ENCODE assay signal across 18 cellular contexts in genomic region chr11:82972103-82972502, GRCh38.
DNase-seq lines count a peak whose midpoint lies in the region; ATAC-seq and TF ChIP-seq lines count a peak whose summit lies in the region.
"Had no signal": no experiment of that assay in that cellular context is flagged by ENCODE, and none has a peak within 500 bp of the region (broad histone marks: within the 10 kb centered on the region; RNA-seq: fewer than 3 reads in every experiment).

No MANE protein-coding gene starts in this region.

- peak overlapping the region; percentile 42 for H3K9ac ChIP-seq in Loucy (ENCODE audit: low read depth, low read length, poor library complexity, severe bottlenecking)

- H3K4me3 Mint-ChIP-seq in activated T-cell treated with anti-CD3 and anti-CD28 coated beads, Interleukin-2, amount 50 U/mL, for 72 hours = peak overlapping the region; percentile 68 to 78
- H3K4me3 Mint-ChIP-seq in activated naive CD8-positive, alpha-beta T cell treated with anti-CD3 and anti-CD28 coated beads, Interleukin-2, amount 10 ng/mL, durations not matched to agents 7 days and 5 days = peak overlapping the region; percentile 83
- peak overlapping the region; percentile 64 for H3K4me3 Mint-ChIP-seq in stimulated activated effector memory CD8-positive, alpha-beta T cell treated with anti-CD3 and anti-CD28 coated beads, Interleukin-12 subunit alpha, Interleukin-12 subunit beta, amount 100 ng/mL, for 72 hours
- H3K4me3 Mint-ChIP-seq: H9 had no signal

- peaks cover 53% of the 10 kb centered on the region for H3K4me1 Mint-ChIP-seq in activated T-cell treated with anti-CD3 and anti-CD28 coated beads, Interleukin-2, amount 50 U/mL, for 72 hours (ENCODE audit: low read depth)
- H3K4me1 Mint-ChIP-seq in activated naive CD8-positive, alpha-beta T cell treated with anti-CD3 and anti-CD28 coated beads, Interleukin-2, amount 10 ng/mL, durations not matched to agents 7 days and 5 days = peaks cover 18% of the 10 kb centered on the region
- H3K4me1 Mint-ChIP-seq in stimulated activated effector memory CD8-positive, alpha-beta T cell treated with anti-CD3 and anti-CD28 coated beads, Interleukin-12 subunit alpha, Interleukin-12 subunit beta, amount 100 ng/mL, for 72 hours = peaks cover 14% of the 10 kb centered on the region
- H3K4me1 Mint-ChIP-seq: H9 had no signal

- H3K4me1 ChIP-seq in Loucy (ENCODE audit: insufficient read depth, low read length, poor library complexity, severe bottlenecking) = peaks cover 33% of the 10 kb centered on the region
- H3K4me1 ChIP-seq: upper lobe of left lung had no signal

- no peak for DNase-seq in activated T-cell treated with anti-CD3 and anti-CD28 coated beads, Interleukin-2, amount 50 U/mL, for 72 hours
- DNase-seq in activated T-cell treated with anti-CD3 and anti-CD28 coated beads for 4 hours (no peak), DMS79 treated with DMSO at 0.1 percent for 48 hours (lab: John Stamatoyannopoulos, UW) (no peak), COLO829 (ENCODE audit: low spot score) (no peak)
- DNase-seq in activated naive CD8-positive, alpha-beta T cell treated with anti-CD3 and anti-CD28 coated beads, Interleukin-2, amount 10 ng/mL, durations not matched to agents 7 days and 5 days = no peak
- no peak for DNase-seq in stimulated activated effector memory CD8-positive, alpha-beta T cell treated with anti-CD3 and anti-CD28 coated beads, Interleukin-12 subunit alpha, Interleukin-12 subunit beta, amount 100 ng/mL, for 72 hours (ENCODE audit: low spot score in 2 of 2)
- DNase-seq: anterior cingulate cortex; effector CD8-positive, alpha-beta T cell; H9; left ventricle myocardium superior; NCI-H1048; NCI-H524 treated with DMSO at 0.1 percent for 48 hours; right cardiac atrium; SHP77; T-helper 9 cell; upper lobe of left lung had no signal

- no peaks in the 10 kb centered on the region for H4K20me1 ChIP-seq in Loucy (ENCODE audit: insufficient read depth, low read length, poor library complexity, severe bottlenecking)

- no peaks in the 10 kb centered on the region for H3K27me3 ChIP-seq in Loucy (ENCODE audit: insufficient read depth, low read length, poor library complexity, severe bottlenecking)
- H3K27me3 ChIP-seq: upper lobe of left lung had no signal

- H3K27ac Mint-ChIP-seq in activated T-cell treated with anti-CD3 and anti-CD28 coated beads, Interleukin-2, amount 50 U/mL, for 72 hours = no peak overlapping the region
- peak overlapping the region; percentile 81 for H3K27ac Mint-ChIP-seq in activated naive CD8-positive, alpha-beta T cell treated with anti-CD3 and anti-CD28 coated beads, Interleukin-2, amount 10 ng/mL, durations not matched to agents 7 days and 5 days
- peak overlapping the region; percentile 58 for H3K27ac Mint-ChIP-seq in stimulated activated effector memory CD8-positive, alpha-beta T cell treated with anti-CD3 and anti-CD28 coated beads, Interleukin-12 subunit alpha, Interleukin-12 subunit beta, amount 100 ng/mL, for 72 hours
- H3K27ac Mint-ChIP-seq: H9 had no signal

- peak overlapping the region; percentile 68 for H3K4me3 ChIP-seq in Loucy (ENCODE audit: low read length, poor library complexity, severe bottlenecking)

- peaks cover 6 to 9% of the 10 kb centered on the region in 2 donors for H3K9me3 Mint-ChIP-seq in activated T-cell treated with anti-CD3 and anti-CD28 coated beads, Interleukin-2, amount 50 U/mL, for 72 hours
- peaks cover 5% of the 10 kb centered on the region for H3K9me3 Mint-ChIP-seq in activated naive CD8-positive, alpha-beta T cell treated with anti-CD3 and anti-CD28 coated beads, Interleukin-2, amount 10 ng/mL, durations not matched to agents 7 days and 5 days
- no peaks in the 10 kb centered on the region for H3K9me3 Mint-ChIP-seq in stimulated activated effector memory CD8-positive, alpha-beta T cell treated with anti-CD3 and anti-CD28 coated beads, Interleukin-12 subunit alpha, Interleukin-12 subunit beta, amount 100 ng/mL, for 72 hours
- H3K9me3 Mint-ChIP-seq: H9 had no signal

- H3K9me3 ChIP-seq in Loucy (ENCODE audit: insufficient read depth, low read depth, low read length) = no peaks in the 10 kb centered on the region; the same call in 1 of the 2 replicates
- H3K9me3 ChIP-seq: upper lobe of left lung had no signal

- peaks cover 10% of the 10 kb centered on the region for H3K27me3 Mint-ChIP-seq in activated T-cell treated with anti-CD3 and anti-CD28 coated beads, Interleukin-2, amount 50 U/mL, for 72 hours (ENCODE audit: low read depth)
- no peaks in the 10 kb centered on the region for H3K27me3 Mint-ChIP-seq in activated naive CD8-positive, alpha-beta T cell treated with anti-CD3 and anti-CD28 coated beads, Interleukin-2, amount 10 ng/mL, durations not matched to agents 7 days and 5 days

- TF ChIP-seq CTCF in Loucy (conservative IDR thresholded peaks at IDR 0.05; ENCODE audit: low read length) = no peak

- peaks cover 3 to 4% of the 10 kb centered on the region in 2 donors for H3K36me3 Mint-ChIP-seq in activated T-cell treated with anti-CD3 and anti-CD28 coated beads, Interleukin-2, amount 50 U/mL, for 72 hours (ENCODE audit: insufficient read depth in 2 of 2)
- peaks cover 15% of the 10 kb centered on the region for H3K36me3 Mint-ChIP-seq in activated naive CD8-positive, alpha-beta T cell treated with anti-CD3 and anti-CD28 coated beads, Interleukin-2, amount 10 ng/mL, durations not matched to agents 7 days and 5 days
- no peaks in the 10 kb centered on the region for H3K36me3 Mint-ChIP-seq in stimulated activated effector memory CD8-positive, alpha-beta T cell treated with anti-CD3 and anti-CD28 coated beads, Interleukin-12 subunit alpha, Interleukin-12 subunit beta, amount 100 ng/mL, for 72 hours

- no peaks in the 10 kb centered on the region for H3K9me2 ChIP-seq in Loucy (replicated peaks; ENCODE audit: low read depth, low read length)

- H3K79me2 ChIP-seq in Loucy (ENCODE audit: insufficient read depth, low read length) = no peaks in the 10 kb centered on the region

- peak overlapping the region; percentile 70 for H3K4me2 ChIP-seq in Loucy (ENCODE audit: low read depth, low read length, poor library complexity, severe bottlenecking)

- H3K36me3 ChIP-seq in Loucy (ENCODE audit: insufficient read depth, low read length) = no peaks in the 10 kb centered on the region
- H3K36me3 ChIP-seq: upper lobe of left lung had no signal

- no peak overlapping the region for H2AFZ ChIP-seq in Loucy (ENCODE audit: low read length)

- H3F3A ChIP-seq in Loucy (ENCODE audit: low read depth) = peaks cover 5% of the 10 kb centered on the region; the same call in 1 of the 2 replicates

- peak in 1 of 2 donors; percentile 14 for ATAC-seq in activated T-cell treated with anti-CD3 and anti-CD28 coated beads, Interleukin-2, amount 50 U/mL, for 72 hours (replicated peaks in 1 of 2)
- ATAC-seq in activated naive CD8-positive, alpha-beta T cell treated with anti-CD3 and anti-CD28 coated beads, Interleukin-2, amount 10 ng/mL, durations not matched to agents 7 days and 5 days (ENCODE audit: low read depth) = no peak
- ATAC-seq in stimulated activated effector memory CD8-positive, alpha-beta T cell treated with anti-CD3 and anti-CD28 coated beads, Interleukin-12 subunit alpha, Interleukin-12 subunit beta, amount 100 ng/mL, for 72 hours = peak; percentile 11
- ATAC-seq in HG02981 (IDR thresholded peaks at IDR 0.05; ENCODE audit: unreplicated experiment) = no peak
- ATAC-seq: left ventricle myocardium superior, right cardiac atrium had no signal

- POLR2A ChIA-PET in activated naive CD8-positive, alpha-beta T cell treated with anti-CD3 and anti-CD28 coated beads, Interleukin-2, amount 10 ng/mL, durations not matched to agents 7 days and 5 days (lab: Charles Lee) = interaction anchor here (1.1 to 2.4 kb wide), 4 partner anchors 12 to 185 kb away, joined by 3 to 13 read pairs (median 8); partner anchors contain the start of gene PCF11
